8 cellular contexts compared by ENCODE assay signal in the genomic region with DNA sequence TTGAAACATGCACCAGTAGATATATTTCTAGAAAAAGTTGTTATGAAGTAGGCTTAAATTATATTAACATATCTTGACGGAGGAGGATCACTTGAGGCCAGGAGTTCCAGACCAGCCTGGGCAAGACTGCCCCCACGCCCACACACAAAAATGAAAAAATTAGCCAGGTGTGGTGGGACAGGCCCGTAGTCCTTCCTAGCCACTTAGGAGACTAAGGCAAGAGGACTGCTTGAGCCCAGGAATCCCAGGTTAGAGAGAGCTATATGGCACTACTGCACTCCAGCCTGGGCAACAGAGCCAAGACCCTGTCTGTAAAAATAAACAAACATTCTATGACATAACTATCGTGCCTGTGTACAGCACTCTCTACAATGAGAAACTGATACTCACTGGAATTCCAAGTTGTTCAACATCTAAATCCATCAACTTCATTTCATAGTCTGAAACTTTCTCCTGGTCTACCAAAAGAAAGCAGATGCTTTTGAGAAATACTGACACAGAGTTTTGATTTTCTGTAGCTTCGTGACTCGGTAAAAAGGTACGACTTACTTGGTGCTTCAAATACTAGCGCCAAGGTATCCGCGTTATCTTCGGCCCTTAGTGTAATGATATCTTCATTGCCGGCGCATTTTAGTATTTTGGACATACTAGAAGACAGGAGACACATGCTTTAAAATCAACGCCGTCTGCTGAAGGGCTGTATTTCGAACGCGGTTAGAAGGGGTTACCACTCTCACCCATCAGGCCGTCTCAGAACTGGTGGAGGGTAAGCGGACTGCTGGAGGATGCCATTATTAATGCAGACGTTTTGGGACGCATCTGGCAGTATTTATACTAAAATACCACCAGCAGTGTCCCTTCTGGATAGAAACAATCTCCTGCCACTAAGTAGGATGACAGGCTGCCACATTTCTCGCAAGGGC. TPM values are rescaled to one million over a fixed set of nuclear protein-coding genes. Genes with fewer than 3 reads are reported as not detected.
DNase-seq lines count a peak whose midpoint lies in the region; ATAC-seq and TF ChIP-seq lines count a peak whose summit lies in the region.

No MANE protein-coding gene starts in this region.

- H3K4me1 Mint-ChIP-seq in Caco-2 (ENCODE audit: low read depth, unreplicated experiment), result peaks cover 16% of the 10 kb centered on the region

- H3K36me3 Mint-ChIP-seq in Caco-2 (ENCODE audit: insufficient read depth, unreplicated experiment), result peaks cover 70% of the 10 kb centered on the region

- H3K36me3 ChIP-seq in Caco-2 (ENCODE audit: control insufficient read depth, insufficient read depth, low read length), result peaks cover 1% of the 10 kb centered on the region; the same call in 1 of the 2 replicates
- peaks cover 11 to 28% of the 10 kb centered on the region in 2 donors for H3K36me3 ChIP-seq in duodenal mucosa (ENCODE audit: control insufficient read depth in 1 of 2, insufficient read depth in 2 of 2, low read length in 2 of 2)
- H3K36me3 ChIP-seq in neuron (ENCODE audit: insufficient read depth, low read length), result peaks cover 45% of the 10 kb centered on the region

- CTCF ChIA-PET in Caco-2 (lab: Charles Lee), result interaction anchor here (1.2 kb wide), 1 partner anchor 74 kb away, joined by 4 read pairs; no protein-coding TSS in a partner anchor

- H3K27ac Mint-ChIP-seq in Caco-2 (ENCODE audit: unreplicated experiment), result peak overlapping the region; percentile 91

- no peak for DNase-seq in Caco-2
- DNase-seq in NCI-H146 treated with DMSO at 0.1 percent for 48 hours (lab: John Stamatoyannopoulos, UW; ENCODE audit: unreplicated experiment), result peak; percentile 48
- no peak for DNase-seq in cerebellar nuclear complex (lab: John Stamatoyannopoulos, UW)
- no peak for DNase-seq in NCI-H2107 treated with DMSO at 0.1 percent for 48 hours (lab: John Stamatoyannopoulos, UW; ENCODE audit: unreplicated experiment)
- DNase-seq in NCI-H510A treated with DMSO at 0.1 percent for 48 hours (lab: John Stamatoyannopoulos, UW), result no peak

- H3K27me3 ChIP-seq in Caco-2 (replicated peaks; ENCODE audit: control insufficient read depth, insufficient read depth, low read length), result no peaks in the 10 kb centered on the region
- no peaks in the 10 kb centered on the region for H3K27me3 ChIP-seq in duodenal mucosa (ENCODE audit: control insufficient read depth in 1 of 2, insufficient read depth in 2 of 2, low read length in 2 of 2)
- H3K27me3 ChIP-seq in neuron (ENCODE audit: insufficient read depth, low read length), result no peaks in the 10 kb centered on the region

- POLR2A ChIA-PET in Caco-2 (lab: Charles Lee), result interaction anchor here (0.6 kb wide), 1 partner anchor 452 kb away, joined by 3 read pairs; no protein-coding TSS in a partner anchor

- H3K9me3 ChIP-seq in Caco-2, result no peaks in the 10 kb centered on the region
- no peaks in the 10 kb centered on the region for H3K9me3 ChIP-seq in duodenal mucosa (ENCODE audit: control insufficient read depth in 1 of 2, low read length in 2 of 2)
- no peaks in the 10 kb centered on the region for H3K9me3 ChIP-seq in neuron (ENCODE audit: low read length)

- H3K9ac ChIP-seq in duodenal mucosa (ENCODE audit: low read depth in 1 of 2, low read length in 2 of 2), result peak overlapping the region; percentile 13 to 98

- H3K4me3 Mint-ChIP-seq in Caco-2 (ENCODE audit: unreplicated experiment), result peak overlapping the region; percentile 94

- H3K27me3 Mint-ChIP-seq in Caco-2 (ENCODE audit: insufficient read depth, unreplicated experiment), result no peaks in the 10 kb centered on the region

- H3K4me3 ChIP-seq in Caco-2 (ENCODE audit: low read depth, low read length), result peak overlapping the region; percentile 91
- peak overlapping the region; percentile 96 to 100 for H3K4me3 ChIP-seq in duodenal mucosa (ENCODE audit: low read depth in 1 of 2, low read length in 2 of 2)
- peak overlapping the region; percentile 89 for H3K4me3 ChIP-seq in neuron (ENCODE audit: low read length)

- peaks cover 13% of the 10 kb centered on the region; the same call in 1 of the 2 replicates for H3K4me1 ChIP-seq in Caco-2
- H3K4me1 ChIP-seq in duodenal mucosa (ENCODE audit: control insufficient read depth in 1 of 2, insufficient read depth in 2 of 2, low read length in 2 of 2), result peaks cover 14 to 26% of the 10 kb centered on the region in 2 donors
- H3K4me1 ChIP-seq in neuron (ENCODE audit: insufficient read depth, low read length), result peaks cover 48% of the 10 kb centered on the region

- H3K27ac ChIP-seq in duodenal mucosa (ENCODE audit: low read depth, low read length), result no peak overlapping the region

- ATAC-seq in GM18520 (IDR thresholded peaks at IDR 0.05; ENCODE audit: unreplicated experiment), result no peak

- TF ChIP-seq CTCF in Caco-2 (IDR thresholded peaks at IDR 0.05; ENCODE audit: insufficient read depth in 1 of 2, low read depth in 1 of 2, low read length in 1 of 2, severe bottlenecking in 1 of 2, unreplicated experiment in 1 of 2), result no peak

- intact Hi-C loops in Caco-2 (cut with micrococcal nuclease; ENCODE audit: unreplicated experiment), result no loop called here

- no peak overlapping the region for H2AFZ ChIP-seq in neuron (ENCODE audit: low read depth, low read length)

- H3K9me3 Mint-ChIP-seq in Caco-2 (ENCODE audit: unreplicated experiment), result no peaks in the 10 kb centered on the region

- BruUV-seq in Caco-2 (replicated peaks; lab: Mats Ljungman, UMichigan), result TSS peak; percentile 30

RNA-seq across cellular contexts. Expression of gene PCNA, which starts 1.3 kb away (rescaled TPM):
- total RNA-seq in Caco-2 (2022), result 233 and 258 TPM in 2 replicates

RNA-seq across cellular contexts. Expression of gene TMEM230, which starts 5.6 kb away (rescaled TPM):
- total RNA-seq in Caco-2 (2022), result 120 and 129 TPM in 2 replicates

RNA-seq across cellular contexts. Expression of gene CDS2, which starts 8.3 kb away (rescaled TPM):
- 46.7 and 53.8 TPM in 2 replicates for total RNA-seq in Caco-2 (2022)
